ENCODE assay signal across 8 cellular contexts in the genomic region with DNA sequence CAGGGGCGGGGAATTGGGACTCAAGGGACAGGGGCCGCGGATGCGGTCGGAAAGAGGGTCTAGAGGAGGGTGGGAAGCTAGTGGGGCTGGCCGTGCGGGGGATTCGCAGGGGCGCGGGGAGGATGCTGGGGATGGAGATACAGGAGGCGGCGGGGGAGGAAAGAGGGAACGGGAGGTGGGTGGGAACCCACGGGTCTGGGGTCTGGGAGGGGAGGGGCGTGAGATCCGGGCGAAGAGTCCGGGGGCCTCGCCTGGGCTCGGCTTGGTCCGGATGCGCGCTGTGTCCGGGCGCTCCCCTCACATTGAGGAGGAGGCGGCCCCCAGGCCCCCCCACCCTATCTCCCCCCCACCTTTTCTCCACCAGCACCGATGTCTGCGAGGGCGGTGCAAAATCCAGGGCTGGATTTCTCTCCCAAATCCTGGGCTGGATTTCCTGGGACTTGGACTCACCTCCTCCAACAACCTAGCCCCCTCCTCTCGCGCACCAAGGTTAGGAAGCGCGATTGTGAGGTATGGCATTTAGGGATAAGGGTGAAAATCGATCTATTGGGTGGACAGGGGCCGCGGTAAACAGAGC. TPM values are rescaled to one million over a fixed set of nuclear protein-coding genes. Genes with fewer than 3 reads are reported as not detected.
DNase-seq lines count a peak whose midpoint lies in the region; ATAC-seq and TF ChIP-seq lines count a peak whose summit lies in the region.

TSS of gene AGAP2 (minus strand) at position 82 of the 577 bp plus-strand sequence. CDS start 496 bp downstream, outside the sequence.

- peak within 1 kb of the TSS in 57 of 59 donors; percentile 18 to 94 (median 80) for H3K27ac ChIP-seq in dorsolateral prefrontal cortex
- H3K27ac ChIP-seq in foreskin keratinocyte, result no peak within 1 kb of the TSS

- peak within 1 kb of the TSS; percentile 40 to 77 (median 64) for H3K4me3 ChIP-seq in dorsolateral prefrontal cortex

- H3K27me3 ChIP-seq in dorsolateral prefrontal cortex, result peaks cover 0 to 53% (median 10%) of the 10 kb centered on the region in 45 donors
- H3K27me3 ChIP-seq in foreskin keratinocyte, result peaks cover 78% of the 10 kb centered on the region

- no peak for ATAC-seq in GM18502 (IDR thresholded peaks at IDR 0.05; ENCODE audit: poor library complexity, unreplicated experiment)
- no peak for ATAC-seq in foreskin keratinocyte

- no peaks in the 10 kb centered on the region for H3K4me1 ChIP-seq in foreskin keratinocyte

- intact Hi-C loops in dorsolateral prefrontal cortex (cut with DNase I), result loop anchor here in 1 of 2 donors (10.0 kb wide), 1 partner anchor 154 kb away; no protein-coding TSS in a partner anchor

- DNase-seq in DMS114 treated with DMSO at 0.1 percent for 48 hours (lab: John Stamatoyannopoulos, UW; ENCODE audit: unreplicated experiment) (peak; percentile 13), NCI-H2227 (lab: John Stamatoyannopoulos, UW; ENCODE audit: unreplicated experiment) (peak; percentile 86), dorsolateral prefrontal cortex (peak in 6 of 10 donors; percentile 52 to 80 (median 64)), nucleus accumbens (lab: John Stamatoyannopoulos, UW) (peak in 30 of 56 donors; percentile 10 to 79 (median 38)), CD1c-positive myeloid dendritic cell (ENCODE audit: extremely low spot score) (no peak), NCI-H748 (lab: John Stamatoyannopoulos, UW; ENCODE audit: unreplicated experiment) (no peak), foreskin keratinocyte (no peak)

- TF ChIP-seq CTCF in dorsolateral prefrontal cortex (IDR thresholded peaks at IDR 0.05 in 54 of 56, conservative IDR thresholded peaks at IDR 0.05 in 2 of 56; ENCODE audit: low read depth in 1 of 56, partially characterized antibody in 56 of 56), result no peak
- TF ChIP-seq CTCF in foreskin keratinocyte (conservative IDR thresholded peaks at IDR 0.05), result no peak

RNA-seq across cellular contexts. Expression of gene AGAP2, which starts in this region (rescaled TPM):
- 100 to 1,000 TPM in 119 of 120 experiments, 10 to 100 TPM in 1; 76.2 to 322 (median 239) TPM for total RNA-seq in dorsolateral prefrontal cortex
- total RNA-seq in foreskin keratinocyte, result 0.35 and 0.82 TPM in 2 replicates
- polyA plus RNA-seq in foreskin keratinocyte, result 0.49 and 0.65 TPM in 2 replicates

Comparison
In these comparisons a context has a peak if more than half of its experiments do, and no peak if none do; other contexts are left out.
1. RNA of gene AGAP2 (total RNA-seq): 76.2 to 322 TPM in dorsolateral prefrontal cortex; 0.35 to 0.82 TPM in foreskin keratinocyte; every median in the first group is over 10 times any median in the second.
2. DNase-seq: peak in DMS114 treated with DMSO at 0.1 percent for 48 hours (single experiment), NCI-H2227 (single experiment), dorsolateral prefrontal cortex (6 of 10) and nucleus accumbens (30 of 56); none in CD1c-positive myeloid dendritic cell (single experiment), NCI-H748 (single experiment) and foreskin keratinocyte (0 of 2).